In the genomic region with DNA sequence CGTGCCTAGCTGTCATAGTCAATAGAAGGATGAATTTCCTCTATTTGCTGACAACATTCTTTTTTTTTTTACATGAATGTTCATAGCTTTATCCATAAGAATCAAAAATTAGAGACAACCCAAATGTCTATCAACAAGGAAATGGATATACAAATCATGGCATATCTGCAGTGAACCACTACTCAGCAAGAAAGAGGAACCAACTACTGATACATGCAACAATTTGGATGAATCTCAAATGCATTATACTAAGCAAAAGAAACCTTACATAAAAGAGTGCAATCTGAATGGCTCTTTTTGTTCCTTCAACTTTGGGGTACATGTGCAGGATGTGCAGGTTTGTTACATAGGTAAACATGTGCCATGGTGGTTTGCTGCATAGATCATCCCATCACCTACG, we compare ENCODE assay signal across 29 cellular contexts.
"Had no signal": no experiment of that assay in that cellular context is flagged by ENCODE, and none has a peak within 500 bp of the region (broad histone marks: within the 10 kb centered on the region; RNA-seq: fewer than 3 reads in every experiment).

No MANE protein-coding gene starts in this region.

- H3K36me3 ChIP-seq: gastroesophageal sphincter, left ventricle myocardium inferior, neutrophil, right lobe of liver, thoracic aorta, uterus had no signal

- H3K9me3 ChIP-seq: gastroesophageal sphincter, mucosa of descending colon, neutrophil, right lobe of liver, uterus had no signal

- H3K9me3 Mint-ChIP-seq: stimulated activated effector memory CD8-positive, alpha-beta T cell treated with anti-CD3 and anti-CD28 coated beads, Interleukin-12 subunit alpha, Interleukin-12 subunit beta, amount 100 ng/mL, for 72 hours had no signal

- ATAC-seq: activated CD8-positive, alpha-beta T cell treated with anti-CD3 and anti-CD28 coated beads for 36 hours; activated T-cell treated with anti-CD3 and anti-CD28 coated beads, Interleukin-2, amount 50 U/mL, for 4 hours; activated T-helper 17 cell treated with anti-CD3 and anti-CD28 coated beads, Interleukin-2, amount 50 U/mL, for 72 hours; effector memory CD8-positive, alpha-beta T cell; gastroesophageal sphincter; mucosa of descending colon; right lobe of liver; stimulated activated effector memory CD8-positive, alpha-beta T cell treated with anti-CD3 and anti-CD28 coated beads, Interleukin-12 subunit alpha, Interleukin-12 subunit beta, amount 100 ng/mL, for 72 hours had no signal

- H3K36me3 Mint-ChIP-seq: stimulated activated effector memory CD8-positive, alpha-beta T cell treated with anti-CD3 and anti-CD28 coated beads, Interleukin-12 subunit alpha, Interleukin-12 subunit beta, amount 100 ng/mL, for 72 hours; type B pancreatic cell had no signal

- DNase-seq: activated B cell treated with CpG ODN at 0.5 μM for 24 hours; activated CD4-positive, alpha-beta T cell treated with anti-CD3 and anti-CD28 coated beads, Interleukin-2, amount 50 U/mL, for 1 hour; activated CD8-positive, alpha-beta T cell treated with anti-CD3 and anti-CD28 coated beads for 36 hours; activated gamma-delta T cell treated with Interleukin-2 at 50 U/mL for 16 hours; activated naive CD4-positive, alpha-beta T cell treated with anti-CD3 and anti-CD28 coated beads, Interleukin-2, amount 50 U/mL, for 16 hours; activated T-cell treated with anti-CD3 and anti-CD28 coated beads, Interleukin-2, amount 50 U/mL, for 4 hours; amniotic stem cell; caudate nucleus; cortex of kidney; effector memory CD8-positive, alpha-beta T cell; erythroblast; islet precursor cell; left ventricle myocardium inferior; mucosa of descending colon; right lobe of liver; stimulated activated CD4-positive, alpha-beta T cell treated with anti-CD3 and anti-CD28 coated beads, Interleukin-12 subunit alpha, Interleukin-12 subunit beta, amount 100 ng/mL, for 4 hours; stimulated activated CD4-positive, alpha-beta T cell treated with anti-CD3 and anti-CD28 coated beads, Interleukin-4, amount 100 ng/mL, for 24 hours; uterus had no signal

- H3K4me1 ChIP-seq: gastroesophageal sphincter, left ventricle myocardium inferior, right lobe of liver, uterus had no signal

- H3K4me3 ChIP-seq: gastroesophageal sphincter, hepatocyte, left ventricle myocardium inferior, lung, mucosa of descending colon, right lobe of liver, skin epidermis, thoracic aorta, uterus had no signal

- H3K27ac ChIP-seq: gastroesophageal sphincter, hepatocyte, left ventricle myocardium inferior, neutrophil, right lobe of liver, skin epidermis, thoracic aorta, uterus had no signal

- H3K27ac Mint-ChIP-seq: activated B cell treated with CpG ODN at 0.5 μM for 24 hours; activated CD8-positive, alpha-beta T cell treated with anti-CD3 and anti-CD28 coated beads for 36 hours; activated T-helper 17 cell treated with anti-CD3 and anti-CD28 coated beads, Interleukin-2, amount 50 U/mL, for 72 hours; effector memory CD8-positive, alpha-beta T cell; nephron; stimulated activated effector memory CD8-positive, alpha-beta T cell treated with anti-CD3 and anti-CD28 coated beads, Interleukin-12 subunit alpha, Interleukin-12 subunit beta, amount 100 ng/mL, for 72 hours; stimulated activated naive CD8-positive, alpha-beta T cell treated with anti-CD3 and anti-CD28 coated beads, Interleukin-15, Interleukin-2, amounts not matched to agents 100 ng/mL and 50 ng/mL, for 24 hours; type B pancreatic cell had no signal

- H3K4me3 Mint-ChIP-seq: activated B cell treated with CpG ODN at 0.5 μM for 24 hours; activated CD8-positive, alpha-beta T cell treated with anti-CD3 and anti-CD28 coated beads for 36 hours; activated T-cell treated with anti-CD3 and anti-CD28 coated beads, Interleukin-2, amount 50 U/mL, for 4 hours; activated T-helper 17 cell treated with anti-CD3 and anti-CD28 coated beads, Interleukin-2, amount 50 U/mL, for 72 hours; effector memory CD8-positive, alpha-beta T cell; nephron; stimulated activated effector memory CD8-positive, alpha-beta T cell treated with anti-CD3 and anti-CD28 coated beads, Interleukin-12 subunit alpha, Interleukin-12 subunit beta, amount 100 ng/mL, for 72 hours; stimulated activated naive CD8-positive, alpha-beta T cell treated with anti-CD3 and anti-CD28 coated beads, Interleukin-15, Interleukin-2, amounts not matched to agents 100 ng/mL and 50 ng/mL, for 24 hours; type B pancreatic cell had no signal

- H3K4me1 Mint-ChIP-seq: activated T-helper 17 cell treated with anti-CD3 and anti-CD28 coated beads, Interleukin-2, amount 50 U/mL, for 72 hours; stimulated activated effector memory CD8-positive, alpha-beta T cell treated with anti-CD3 and anti-CD28 coated beads, Interleukin-12 subunit alpha, Interleukin-12 subunit beta, amount 100 ng/mL, for 72 hours had no signal

- H3K27me3 ChIP-seq: gastroesophageal sphincter, hepatocyte, neutrophil, right lobe of liver, uterus had no signal

- H3K27me3 Mint-ChIP-seq: activated B cell treated with CpG ODN at 0.5 μM for 24 hours; activated CD8-positive, alpha-beta T cell treated with anti-CD3 and anti-CD28 coated beads for 36 hours; activated T-helper 17 cell treated with anti-CD3 and anti-CD28 coated beads, Interleukin-2, amount 50 U/mL, for 72 hours; effector memory CD8-positive, alpha-beta T cell; stimulated activated naive CD8-positive, alpha-beta T cell treated with anti-CD3 and anti-CD28 coated beads, Interleukin-15, Interleukin-2, amounts not matched to agents 100 ng/mL and 50 ng/mL, for 24 hours; type B pancreatic cell had no signal
